In the genomic region with DNA sequence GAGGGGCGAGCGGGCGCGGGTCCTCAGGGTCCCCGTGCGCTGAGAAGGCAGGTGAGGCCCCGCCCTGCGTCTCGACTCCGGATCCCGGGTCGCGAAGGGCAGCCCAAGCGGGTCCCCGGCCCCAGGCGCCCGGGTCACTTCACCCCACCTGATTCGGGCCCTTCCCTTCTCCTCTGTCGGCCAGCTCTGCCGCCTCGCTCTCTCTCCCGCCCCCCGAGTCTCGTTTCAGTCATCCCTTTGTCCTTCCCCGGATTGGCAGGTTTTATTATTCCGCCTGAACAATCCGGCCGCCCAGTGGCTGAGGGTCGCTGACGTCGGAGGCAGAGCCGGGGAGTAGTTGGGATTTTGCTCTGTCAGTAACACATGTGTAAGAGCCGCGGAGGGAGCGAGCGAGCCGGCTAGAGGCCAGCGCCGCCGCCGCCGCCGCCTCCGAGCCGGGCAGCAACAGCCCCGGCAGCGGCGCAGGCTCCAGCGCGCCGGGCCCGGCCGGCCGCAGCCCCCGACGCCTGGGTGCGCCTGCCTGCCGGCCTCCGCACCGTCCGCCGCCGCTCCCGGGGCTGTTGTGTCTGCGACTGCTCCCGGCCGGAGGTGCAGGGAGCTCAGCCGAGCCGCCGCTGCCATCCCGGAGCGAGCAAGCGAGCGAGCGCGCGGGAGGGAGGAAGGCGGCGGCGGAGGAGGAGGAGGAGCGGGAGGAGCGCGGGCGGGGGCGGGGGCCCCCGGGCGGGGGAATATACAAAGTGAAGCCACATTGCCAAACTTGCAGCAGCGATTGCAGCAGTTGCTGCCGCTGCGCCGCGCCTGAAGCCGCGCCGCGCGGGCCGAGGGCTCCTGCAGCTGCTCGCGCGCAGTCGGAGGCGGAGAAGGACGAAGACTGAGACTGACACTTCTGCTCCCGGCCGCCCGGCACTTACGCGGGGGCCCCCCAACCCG, we compare ENCODE assay signal across 1 cellular context.
TF ChIP-seq lines count a peak whose summit lies in the region.

A gene with protein sequence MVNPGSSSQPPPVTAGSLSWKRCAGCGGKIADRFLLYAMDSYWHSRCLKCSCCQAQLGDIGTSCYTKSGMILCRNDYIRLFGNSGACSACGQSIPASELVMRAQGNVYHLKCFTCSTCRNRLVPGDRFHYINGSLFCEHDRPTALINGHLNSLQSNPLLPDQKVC (plus strand): TSS at position 760 of the 930 bp plus-strand sequence. CDS start 3,136 bp downstream, outside the sequence.

TF ChIP-seq in HCT116, 20 proteins besides CTCF, POLR2A, EP300 and RAD21 (continued from another document):
- TF ChIP-seq, protein P1, sequence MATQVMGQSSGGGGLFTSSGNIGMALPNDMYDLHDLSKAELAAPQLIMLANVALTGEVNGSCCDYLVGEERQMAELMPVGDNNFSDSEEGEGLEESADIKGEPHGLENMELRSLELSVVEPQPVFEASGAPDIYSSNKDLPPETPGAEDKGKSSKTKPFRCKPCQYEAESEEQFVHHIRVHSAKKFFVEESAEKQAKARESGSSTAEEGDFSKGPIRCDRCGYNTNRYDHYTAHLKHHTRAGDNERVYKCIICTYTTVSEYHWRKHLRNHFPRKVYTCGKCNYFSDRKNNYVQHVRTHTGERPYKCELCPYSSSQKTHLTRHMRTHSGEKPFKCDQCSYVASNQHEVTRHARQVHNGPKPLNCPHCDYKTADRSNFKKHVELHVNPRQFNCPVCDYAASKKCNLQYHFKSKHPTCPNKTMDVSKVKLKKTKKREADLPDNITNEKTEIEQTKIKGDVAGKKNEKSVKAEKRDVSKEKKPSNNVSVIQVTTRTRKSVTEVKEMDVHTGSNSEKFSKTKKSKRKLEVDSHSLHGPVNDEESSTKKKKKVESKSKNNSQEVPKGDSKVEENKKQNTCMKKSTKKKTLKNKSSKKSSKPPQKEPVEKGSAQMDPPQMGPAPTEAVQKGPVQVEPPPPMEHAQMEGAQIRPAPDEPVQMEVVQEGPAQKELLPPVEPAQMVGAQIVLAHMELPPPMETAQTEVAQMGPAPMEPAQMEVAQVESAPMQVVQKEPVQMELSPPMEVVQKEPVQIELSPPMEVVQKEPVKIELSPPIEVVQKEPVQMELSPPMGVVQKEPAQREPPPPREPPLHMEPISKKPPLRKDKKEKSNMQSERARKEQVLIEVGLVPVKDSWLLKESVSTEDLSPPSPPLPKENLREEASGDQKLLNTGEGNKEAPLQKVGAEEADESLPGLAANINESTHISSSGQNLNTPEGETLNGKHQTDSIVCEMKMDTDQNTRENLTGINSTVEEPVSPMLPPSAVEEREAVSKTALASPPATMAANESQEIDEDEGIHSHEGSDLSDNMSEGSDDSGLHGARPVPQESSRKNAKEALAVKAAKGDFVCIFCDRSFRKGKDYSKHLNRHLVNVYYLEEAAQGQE (IDR thresholded peaks at IDR 0.05; ENCODE audit: low read depth): no peak
- no peak for TF ChIP-seq CBX3 (IDR thresholded peaks at IDR 0.05; ENCODE audit: low read depth)
- TF ChIP-seq SP1 (IDR thresholded peaks at IDR 0.05; ENCODE audit: low read depth): peak; percentile 87
- TF ChIP-seq, protein P2, sequence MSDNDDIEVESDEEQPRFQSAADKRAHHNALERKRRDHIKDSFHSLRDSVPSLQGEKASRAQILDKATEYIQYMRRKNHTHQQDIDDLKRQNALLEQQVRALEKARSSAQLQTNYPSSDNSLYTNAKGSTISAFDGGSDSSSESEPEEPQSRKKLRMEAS (IDR thresholded peaks at IDR 0.05): peak; percentile 69
- TF ChIP-seq SIN3A (IDR thresholded peaks at IDR 0.05; ENCODE audit: low read depth): peak; percentile 85; the same call in 1 of the 2 replicates
